10 cellular contexts compared by ENCODE assay signal in the genomic region with DNA sequence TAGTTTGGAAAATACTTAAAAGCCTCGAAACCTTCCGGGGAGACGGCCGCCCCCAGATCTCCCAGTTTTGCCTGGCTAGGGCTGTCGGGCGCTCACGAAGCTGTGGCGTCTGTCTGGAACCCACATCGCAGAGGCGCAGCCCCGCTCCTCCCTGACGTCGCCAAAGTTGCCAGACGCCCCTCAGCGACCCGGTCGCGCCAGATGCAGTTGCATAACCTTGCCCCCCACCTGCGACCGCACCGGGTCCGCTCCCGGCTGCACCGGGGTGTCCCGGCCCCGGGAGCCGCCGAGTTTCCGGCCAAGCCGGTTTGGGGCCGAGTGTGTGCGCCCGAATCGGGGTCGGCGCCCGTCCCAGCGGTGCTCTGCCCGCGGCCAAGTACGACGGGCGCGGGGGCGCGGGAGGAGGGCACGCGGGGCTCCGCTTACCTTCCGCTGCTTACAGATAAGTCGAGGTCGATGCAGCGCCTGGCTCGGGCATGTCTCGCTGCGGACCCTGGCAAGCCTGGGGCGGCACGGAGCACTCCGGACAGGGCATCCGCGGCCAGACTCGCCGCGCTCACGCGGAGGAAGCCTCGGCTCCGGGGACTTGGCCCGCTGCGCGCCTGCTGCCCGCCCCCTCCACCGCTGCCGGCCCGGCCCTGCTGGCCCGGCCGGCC. TPM values are rescaled to one million over a fixed set of nuclear protein-coding genes. Genes with fewer than 3 reads are reported as not detected.
DNase-seq lines count a peak whose midpoint lies in the region; ATAC-seq and TF ChIP-seq lines count a peak whose summit lies in the region.
"Had no signal": no experiment of that assay in that cellular context is flagged by ENCODE, and none has a peak within 500 bp of the region (broad histone marks: within the 10 kb centered on the region; RNA-seq: fewer than 3 reads in every experiment).

No MANE protein-coding gene starts in this region.

- H3K27me3 ChIP-seq in Peyer's patch, result no peaks in the 10 kb centered on the region
- peaks cover 24% of the 10 kb centered on the region for H3K27me3 ChIP-seq in foreskin keratinocyte

- H3K4me1 Mint-ChIP-seq in neural crest cell, result peaks cover 5% of the 10 kb centered on the region
- no peaks in the 10 kb centered on the region for H3K4me1 Mint-ChIP-seq in natural killer cell treated with Interleukin-12 subunit alpha and Interleukin-12 subunit beta and Interleukin-15 and Interleukin-18, amount 100 ng/mL, for 72 hours (ENCODE audit: low read depth in 2 of 2)

- peak overlapping the region; percentile 31 for H3K4me3 Mint-ChIP-seq in neural crest cell
- H3K4me3 Mint-ChIP-seq in natural killer cell treated with Interleukin-12 subunit alpha and Interleukin-12 subunit beta and Interleukin-15 and Interleukin-18, amount 100 ng/mL, for 72 hours, result no peak overlapping the region

- H3K9me3 Mint-ChIP-seq in neural crest cell, result no peaks in the 10 kb centered on the region
- no peaks in the 10 kb centered on the region for H3K9me3 Mint-ChIP-seq in natural killer cell treated with Interleukin-12 subunit alpha and Interleukin-12 subunit beta and Interleukin-15 and Interleukin-18, amount 100 ng/mL, for 72 hours

- TF ChIP-seq POLR2A in Peyer's patch (IDR thresholded peaks at IDR 0.05), result no peak

- H3K27ac Mint-ChIP-seq in neural crest cell (ENCODE audit: unreplicated experiment), result no peak overlapping the region
- no peak overlapping the region for H3K27ac Mint-ChIP-seq in natural killer cell treated with Interleukin-12 subunit alpha and Interleukin-12 subunit beta and Interleukin-15 and Interleukin-18, amount 100 ng/mL, for 72 hours

- peak; percentile 33 for DNase-seq in ACHN
- no peak for DNase-seq in Peyer's patch
- peak in 1 of 2 donors; percentile 19 for DNase-seq in foreskin keratinocyte
- peak; percentile 16 for DNase-seq in neural crest cell (ENCODE audit: low read depth, low spot score)
- no peak for DNase-seq in natural killer cell treated with Interleukin-12 subunit alpha and Interleukin-12 subunit beta and Interleukin-15 and Interleukin-18, amount 100 ng/mL, for 72 hours (ENCODE audit: low spot score)
- DNase-seq in NCI-H446 treated with DMSO at 0.1 percent for 48 hours (lab: John Stamatoyannopoulos, UW), result no peak
- DNase-seq in activated CD8-positive, alpha-beta memory T cell treated with anti-CD3 and anti-CD28 coated beads, Interleukin-2, amount 50 U/mL, for 48 hours, result no peak
- no peak for DNase-seq in SKM-1 treated with dmso at 0.1 percent for 144 hours (lab: John Stamatoyannopoulos, UW; ENCODE audit: unreplicated experiment)

- peak overlapping the region in 3 of 4 donors; percentile 24 to 54 (median 43) for H3K4me3 ChIP-seq in Peyer's patch

- no peaks in the 10 kb centered on the region for H3K9me3 ChIP-seq in Peyer's patch

- H3K36me3 Mint-ChIP-seq in neural crest cell (ENCODE audit: low read depth), result no peaks in the 10 kb centered on the region
- H3K36me3 Mint-ChIP-seq in natural killer cell treated with Interleukin-12 subunit alpha and Interleukin-12 subunit beta and Interleukin-15 and Interleukin-18, amount 100 ng/mL, for 72 hours, result no peaks in the 10 kb centered on the region

- H3K27ac ChIP-seq in Peyer's patch (no peak overlapping the region), foreskin keratinocyte (no peak overlapping the region)

- ATAC-seq in foreskin keratinocyte, result peak; percentile 37
- no peak for ATAC-seq in natural killer cell treated with Interleukin-12 subunit alpha and Interleukin-12 subunit beta and Interleukin-15 and Interleukin-18, amount 100 ng/mL, for 72 hours

- H3K4me1 ChIP-seq in Peyer's patch, result peaks cover 0 to 22% (median 0%) of the 10 kb centered on the region in 4 donors
- no peaks in the 10 kb centered on the region for H3K4me1 ChIP-seq in foreskin keratinocyte

- no peaks in the 10 kb centered on the region for H3K36me3 ChIP-seq in Peyer's patch

- in situ Hi-C loops in ACHN (cut with HindIII; ENCODE audit: low pct_ligation_motif_present, low pct_unique_long_range_greater_than_20kb, low sequenced_read_pairs), result no loop called here

- H3K27me3 Mint-ChIP-seq in neural crest cell (ENCODE audit: low read depth), result peaks cover 66% of the 10 kb centered on the region
- H3K27me3 Mint-ChIP-seq in natural killer cell treated with Interleukin-12 subunit alpha and Interleukin-12 subunit beta and Interleukin-15 and Interleukin-18, amount 100 ng/mL, for 72 hours, result peaks cover 36 to 47% of the 10 kb centered on the region in 2 donors

- TF ChIP-seq CTCF in Peyer's patch (IDR thresholded peaks at IDR 0.05) (no peak), foreskin keratinocyte (conservative IDR thresholded peaks at IDR 0.05) (no peak), neural crest cell (conservative IDR thresholded peaks at IDR 0.05) (no peak)

RNA-seq across cellular contexts. Expression of a gene that starts 0.7 kb away (rescaled TPM):
- total RNA-seq in Peyer's patch (1 to 10 TPM in 1 of 4 donors, under 1 TPM in 2, not detected in 1; 0.27 to 6.6 (median 0.66) TPM), foreskin keratinocyte (not detected in 2 replicates), neural crest cell (0.09 and 0.12 TPM in 2 replicates)
- not detected in 2 replicates for polyA plus RNA-seq in foreskin keratinocyte
- not detected for total RNA-seq in natural killer cell treated with Interleukin-12 subunit alpha and Interleukin-12 subunit beta and Interleukin-15 and Interleukin-18, amount 100 ng/mL, for 72 hours
- total RNA-seq: pulmonary artery endothelial cell; T-helper 2 cell treated with Interferon-gamma antibody and Interleukin-4, amounts not matched to agents 100 ng/mL and 5 ng/mL, for 36 hours had no signal

Comparison
In these comparisons a context has a peak if more than half of its experiments do, and no peak if none do; other contexts are left out.
1. DNase-seq: peak in ACHN (single experiment) and neural crest cell (single experiment); none in Peyer's patch (0 of 3), natural killer cell treated with Interleukin-12 subunit alpha and Interleukin-12 subunit beta and Interleukin-15 and Interleukin-18, amount 100 ng/mL, for 72 hours (single experiment), NCI-H446 treated with DMSO at 0.1 percent for 48 hours (single experiment), activated CD8-positive, alpha-beta memory T cell treated with anti-CD3 and anti-CD28 coated beads, Interleukin-2, amount 50 U/mL, for 48 hours (single experiment) and SKM-1 treated with dmso at 0.1 percent for 144 hours (single experiment).